ENCODE assay signal across 30 cellular contexts in genomic region chr17:62576382-62576781, GRCh38.
"Had no signal": no experiment of that assay in that cellular context is flagged by ENCODE, and none has a peak within 500 bp of the region (broad histone marks: within the 10 kb centered on the region; RNA-seq: fewer than 3 reads in every experiment).

No MANE protein-coding gene starts in this region.

- H3K27me3 Mint-ChIP-seq: activated B cell treated with CpG ODN at 0.5 μM for 24 hours; activated CD4-positive, alpha-beta memory T cell treated with anti-CD3 and anti-CD28 coated beads, Interleukin-2, amount 10 ng/mL, durations not matched to agents 7 days and 5 days; activated CD4-positive, alpha-beta T cell treated with anti-CD3 and anti-CD28 coated beads, Interleukin-2, amount 10 ng/mL, durations not matched to agents 24 days and 14 days; activated naive CD4-positive, alpha-beta T cell treated with anti-CD3 and anti-CD28 coated beads, Interleukin-2, amount 10 ng/mL, durations not matched to agents 7 days and 5 days; activated naive CD8-positive, alpha-beta T cell treated with anti-CD3 and anti-CD28 coated beads, Interleukin-2, amount 10 ng/mL, durations not matched to agents 7 days and 5 days; brain; dendritic cell treated with granulocyte-macrophage colony-stimulating factor and Interleukin-4, amounts not matched to agents 40 ng/mL and 50 ng/mL, for 4 days; T-helper 17 cell had no signal

- H3K36me3 ChIP-seq: breast epithelium had no signal

- ATAC-seq: activated CD4-positive, CD25-positive, alpha-beta regulatory T cell treated with anti-CD3 and anti-CD28 coated beads, Interleukin-2, amount 50 U/mL, for 24 hours; esophagus mucosa; T-helper 17 cell had no signal

- H3K27me3 ChIP-seq: ascending aorta, breast epithelium, cardiac muscle cell, dorsolateral prefrontal cortex had no signal

- H3K4me1 ChIP-seq: ascending aorta, breast epithelium had no signal

- H3K27ac Mint-ChIP-seq: activated B cell treated with CpG ODN at 0.5 μM for 24 hours; activated CD4-positive, alpha-beta memory T cell treated with anti-CD3 and anti-CD28 coated beads, Interleukin-2, amount 10 ng/mL, durations not matched to agents 7 days and 5 days; activated CD4-positive, alpha-beta T cell treated with anti-CD3 and anti-CD28 coated beads, Interleukin-2, amount 10 ng/mL, durations not matched to agents 24 days and 14 days; activated naive CD4-positive, alpha-beta T cell treated with anti-CD3 and anti-CD28 coated beads, Interleukin-2, amount 10 ng/mL, durations not matched to agents 7 days and 5 days; activated naive CD8-positive, alpha-beta T cell treated with anti-CD3 and anti-CD28 coated beads, Interleukin-2, amount 10 ng/mL, durations not matched to agents 7 days and 5 days; dendritic cell treated with granulocyte-macrophage colony-stimulating factor and Interleukin-4, amounts not matched to agents 40 ng/mL and 50 ng/mL, for 4 days; endodermal cell; T-helper 2 cell treated with Interferon-gamma antibody and Interleukin-4, amounts not matched to agents 5 μg/mL and 100 μg/mL, for 36 hours had no signal

- H3K9me3 ChIP-seq: ascending aorta, breast epithelium had no signal

- H3K27ac ChIP-seq: ascending aorta, breast epithelium, cardiac muscle cell, coronary artery, dorsolateral prefrontal cortex, WERI-Rb-1 had no signal

- H3K4me1 Mint-ChIP-seq: activated naive CD4-positive, alpha-beta T cell treated with anti-CD3 and anti-CD28 coated beads, Interleukin-2, amount 10 ng/mL, durations not matched to agents 7 days and 5 days; activated naive CD8-positive, alpha-beta T cell treated with anti-CD3 and anti-CD28 coated beads, Interleukin-2, amount 10 ng/mL, durations not matched to agents 7 days and 5 days; brain; endodermal cell had no signal

- H3K4me3 Mint-ChIP-seq: activated B cell treated with CpG ODN at 0.5 μM for 24 hours; activated CD4-positive, alpha-beta memory T cell treated with anti-CD3 and anti-CD28 coated beads, Interleukin-2, amount 10 ng/mL, durations not matched to agents 7 days and 5 days; activated CD4-positive, alpha-beta T cell treated with anti-CD3 and anti-CD28 coated beads, Interleukin-2, amount 10 ng/mL, durations not matched to agents 24 days and 14 days; activated naive CD4-positive, alpha-beta T cell treated with anti-CD3 and anti-CD28 coated beads, Interleukin-2, amount 10 ng/mL, durations not matched to agents 7 days and 5 days; activated naive CD8-positive, alpha-beta T cell treated with anti-CD3 and anti-CD28 coated beads, Interleukin-2, amount 10 ng/mL, durations not matched to agents 7 days and 5 days; brain; dendritic cell treated with granulocyte-macrophage colony-stimulating factor and Interleukin-4, amounts not matched to agents 40 ng/mL and 50 ng/mL, for 4 days; endodermal cell; T-helper 17 cell; T-helper 2 cell treated with Interferon-gamma antibody and Interleukin-4, amounts not matched to agents 5 μg/mL and 100 μg/mL, for 36 hours had no signal

- H3K4me3 ChIP-seq: ascending aorta, breast epithelium, cardiac muscle cell, coronary artery, dorsolateral prefrontal cortex had no signal

- H3K9me3 Mint-ChIP-seq: activated B cell treated with CpG ODN at 0.5 μM for 24 hours; activated CD4-positive, alpha-beta memory T cell treated with anti-CD3 and anti-CD28 coated beads, Interleukin-2, amount 10 ng/mL, durations not matched to agents 7 days and 5 days; activated CD4-positive, alpha-beta T cell treated with anti-CD3 and anti-CD28 coated beads, Interleukin-2, amount 10 ng/mL, durations not matched to agents 24 days and 14 days; activated naive CD4-positive, alpha-beta T cell treated with anti-CD3 and anti-CD28 coated beads, Interleukin-2, amount 10 ng/mL, durations not matched to agents 7 days and 5 days; activated naive CD4-positive, alpha-beta T cell treated with anti-CD3 and anti-CD28 coated beads, Interleukin-2, amount 50 U/mL, for 72 hours; activated naive CD8-positive, alpha-beta T cell treated with anti-CD3 and anti-CD28 coated beads, Interleukin-2, amount 10 ng/mL, durations not matched to agents 7 days and 5 days; brain; dendritic cell treated with granulocyte-macrophage colony-stimulating factor and Interleukin-4, amounts not matched to agents 40 ng/mL and 50 ng/mL, for 4 days; T-helper 2 cell treated with Interferon-gamma antibody and Interleukin-4, amounts not matched to agents 5 μg/mL and 100 μg/mL, for 36 hours had no signal

- DNase-seq: activated B cell treated with CpG ODN at 0.5 μM for 24 hours; activated CD4-positive, alpha-beta memory T cell treated with anti-CD3 and anti-CD28 coated beads, Interleukin-2, amount 10 ng/mL, durations not matched to agents 7 days and 5 days; activated CD4-positive, alpha-beta T cell treated with anti-CD3 and anti-CD28 coated beads, Interleukin-2, amount 10 ng/mL, durations not matched to agents 24 days and 14 days; activated CD4-positive, alpha-beta T cell treated with anti-CD3 and anti-CD28 coated beads, Interleukin-2, amount 50 U/mL, for 4 hours; activated CD8-positive, alpha-beta memory T cell treated with anti-CD3 and anti-CD28 coated beads, Interleukin-2, amount 50 U/mL, for 48 hours; activated gamma-delta T cell; activated naive CD4-positive, alpha-beta T cell; activated naive CD4-positive, alpha-beta T cell treated with anti-CD3 and anti-CD28 coated beads, Interleukin-2, amount 10 ng/mL, durations not matched to agents 7 days and 5 days; activated naive CD8-positive, alpha-beta T cell treated with anti-CD3 and anti-CD28 coated beads, Interleukin-2, amount 10 ng/mL, durations not matched to agents 7 days and 5 days; activated T-cell treated with anti-CD3 and anti-CD28 coated beads for 4 hours; central memory CD4-positive, alpha-beta T cell; dorsolateral prefrontal cortex; effector memory CD4-positive, alpha-beta T cell; endodermal cell; foreskin fibroblast; head of caudate nucleus; T-helper 1 cell; T-helper 17 cell; T1000; WERI-Rb-1 had no signal
